In the genomic region with DNA sequence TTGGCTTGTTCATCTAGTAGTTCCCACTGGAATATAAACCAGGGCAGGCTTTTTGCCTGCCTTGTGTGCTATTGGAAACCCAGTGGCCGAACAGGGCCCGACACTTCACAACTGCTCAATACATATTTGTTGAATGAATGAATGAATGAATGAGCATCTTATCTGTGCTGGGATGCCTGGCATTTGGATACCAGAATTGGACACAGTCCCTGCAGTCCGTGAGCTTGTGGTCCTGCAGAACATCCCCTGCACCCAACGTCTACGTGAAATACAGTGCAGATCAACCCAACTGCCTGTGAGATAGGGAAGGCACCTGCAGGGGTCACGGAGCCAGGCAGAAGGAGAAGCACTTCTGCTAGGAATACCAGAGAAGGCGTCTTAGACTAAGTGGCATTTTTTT, we compare ENCODE assay signal across 2 cellular contexts.
A peak's percentile ranks its signal among the peaks of the same experiment; 100 is the strongest.
TF ChIP-seq lines count a peak whose summit lies in the region.

No MANE protein-coding gene starts in this region.

TF ChIP-seq in K562, 482 proteins besides CTCF, POLR2A, EP300 and RAD21:
- no peak for TF ChIP-seq ERF (CRISPR knock-in tag; IDR thresholded peaks at IDR 0.05)
- peak; percentile 70 for TF ChIP-seq ZNF24 (IDR thresholded peaks at IDR 0.05)

TF ChIP-seq in HepG2, 621 proteins besides CTCF, POLR2A, EP300 and RAD21:
- TF ChIP-seq EZH2 (conservative IDR thresholded peaks at IDR 0.05; ENCODE audit: low read depth, low read length) = no peak
- no peak for TF ChIP-seq CREB1 (IDR thresholded peaks at IDR 0.05)
- no peak for TF ChIP-seq CREB1 (CRISPR knock-in tag; IDR thresholded peaks at IDR 0.05)
- no peak for TF ChIP-seq ZNF143 (CRISPR knock-in tag; IDR thresholded peaks at IDR 0.05)
